Comparison of ENCODE assay signal across 16 cellular contexts in the genomic region with DNA sequence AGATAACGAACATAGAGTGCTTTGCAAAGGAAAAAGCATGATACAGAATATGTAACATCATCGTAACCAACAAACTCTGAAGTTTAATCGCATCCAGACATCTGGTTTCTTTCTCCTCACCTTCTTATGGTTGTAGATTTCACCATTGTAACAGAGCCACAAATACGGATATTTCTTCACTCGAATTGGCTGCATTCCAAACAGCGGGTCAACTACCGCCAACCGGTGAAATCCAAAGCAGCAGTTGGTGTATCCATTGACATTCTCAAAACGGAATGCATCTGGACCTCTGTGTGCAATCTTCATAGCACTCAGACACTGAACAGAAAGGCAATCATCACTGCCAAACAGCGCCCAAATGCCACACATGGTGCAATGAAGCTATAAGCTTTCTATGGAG. TPM values are rescaled to one million over a fixed set of nuclear protein-coding genes. Genes with fewer than 3 reads are reported as not detected.
DNase-seq lines count a peak whose midpoint lies in the region; ATAC-seq and TF ChIP-seq lines count a peak whose summit lies in the region.
"Had no signal": no experiment of that assay in that cellular context is flagged by ENCODE, and none has a peak within 500 bp of the region (broad histone marks: within the 10 kb centered on the region; RNA-seq: fewer than 3 reads in every experiment).

No MANE protein-coding gene starts in this region.

- H3K79me2 ChIP-seq in smooth muscle cell (ENCODE audit: low read depth): peaks cover 32% of the 10 kb centered on the region

- no peak overlapping the region for H3K27ac ChIP-seq in smooth muscle cell (ENCODE audit: low read depth)

- H3K27ac Mint-ChIP-seq in activated T-helper 17 cell treated with anti-CD3 and anti-CD28 coated beads, Interleukin-2, amount 50 U/mL, for 72 hours: no peak overlapping the region
- H3K27ac Mint-ChIP-seq: B cell; CD4-positive, alpha-beta T cell had no signal

- H3K4me3 ChIP-seq in fibroblast of mammary gland (ENCODE audit: control insufficient read depth, low read depth, low read length) (no peak overlapping the region), smooth muscle cell (no peak overlapping the region)

- 92% methylated on average over 10 of the region's 10 CpGs for WGBS in smooth muscle cell (ENCODE audit: low lambda C conversion rate)

- no peaks in the 10 kb centered on the region for H3K9me3 Mint-ChIP-seq in activated T-helper 17 cell treated with anti-CD3 and anti-CD28 coated beads, Interleukin-2, amount 50 U/mL, for 72 hours
- H3K9me3 Mint-ChIP-seq: CD4-positive, alpha-beta T cell had no signal

- no peaks in the 10 kb centered on the region for H3K9me3 ChIP-seq in smooth muscle cell (replicated peaks; ENCODE audit: low read depth)

- peak; percentile 33 for DNase-seq in SKM-1 treated with dmso at 0.1 percent for 144 hours (lab: John Stamatoyannopoulos, UW; ENCODE audit: unreplicated experiment)
- no peak for DNase-seq in SKM-1 (lab: John Stamatoyannopoulos, UW; ENCODE audit: unreplicated experiment)
- peak; percentile 33 for DNase-seq in NCI-H2227 treated with DMSO at 0.1 percent for 48 hours (lab: John Stamatoyannopoulos, UW)
- peak; percentile 31 for DNase-seq in fibroblast of mammary gland (ENCODE audit: low read depth)
- no peak for DNase-seq in effector CD4-positive, alpha-beta T cell
- DNase-seq in smooth muscle cell (lab: John Stamatoyannopoulos, UW; ENCODE audit: unreplicated experiment): no peak
- DNase-seq: Calu3; CD4-positive, alpha-beta T cell; DND-41; IMR-90; MV-4-11; NCI-H1436; NCI-H2081 treated with DMSO at 0.1 percent for 48 hours; SHP77 had no signal

- peaks cover 60% of the 10 kb centered on the region for H3K36me3 Mint-ChIP-seq in activated T-helper 17 cell treated with anti-CD3 and anti-CD28 coated beads, Interleukin-2, amount 50 U/mL, for 72 hours (ENCODE audit: low read depth)

- no peak for ATAC-seq in activated T-helper 17 cell treated with anti-CD3 and anti-CD28 coated beads, Interleukin-2, amount 50 U/mL, for 72 hours (replicated peaks)

- no peak overlapping the region for H3K9ac ChIP-seq in smooth muscle cell (ENCODE audit: low read depth)

- H3K4me1 Mint-ChIP-seq in activated T-helper 17 cell treated with anti-CD3 and anti-CD28 coated beads, Interleukin-2, amount 50 U/mL, for 72 hours: peaks cover 4% of the 10 kb centered on the region

- H3K27me3 Mint-ChIP-seq in activated T-helper 17 cell treated with anti-CD3 and anti-CD28 coated beads, Interleukin-2, amount 50 U/mL, for 72 hours: no peaks in the 10 kb centered on the region
- H3K27me3 Mint-ChIP-seq: B cell; CD4-positive, alpha-beta T cell had no signal

- H3F3A ChIP-seq in smooth muscle cell (ENCODE audit: low read depth): no peaks in the 10 kb centered on the region

- TF ChIP-seq CTCF in fibroblast of mammary gland (conservative IDR thresholded peaks at IDR 0.05; ENCODE audit: control insufficient read depth, insufficient read depth, low read depth, low read length) (no peak), smooth muscle cell (IDR thresholded peaks at IDR 0.05; ENCODE audit: borderline replicate concordance, insufficient read depth, poor library complexity, severe bottlenecking) (no peak)

- H3K4me2 ChIP-seq in smooth muscle cell: no peak overlapping the region

- H4K20me1 ChIP-seq in smooth muscle cell (ENCODE audit: low read depth): peaks cover 8% of the 10 kb centered on the region

- no peak overlapping the region for H3K4me3 Mint-ChIP-seq in activated T-helper 17 cell treated with anti-CD3 and anti-CD28 coated beads, Interleukin-2, amount 50 U/mL, for 72 hours
- H3K4me3 Mint-ChIP-seq: B cell; CD4-positive, alpha-beta T cell had no signal

- H3K36me3 ChIP-seq in smooth muscle cell (ENCODE audit: low read depth): peaks cover 3% of the 10 kb centered on the region

- H3K4me1 ChIP-seq in smooth muscle cell (ENCODE audit: low read depth): peaks cover 8% of the 10 kb centered on the region

- no peaks in the 10 kb centered on the region for H3K27me3 ChIP-seq in smooth muscle cell (ENCODE audit: low read depth)

- no peak overlapping the region for H2AFZ ChIP-seq in smooth muscle cell (ENCODE audit: low read depth)

RNA-seq across cellular contexts. Expression of gene ASNS, which starts 3.4 kb away (rescaled TPM):
- total RNA-seq in smooth muscle cell: 62.6 and 68.8 TPM in 2 replicates
- 56.7 and 63.7 TPM in 2 replicates for polyA plus RNA-seq in smooth muscle cell
- total RNA-seq in activated T-helper 17 cell treated with anti-CD3 and anti-CD28 coated beads, Interleukin-2, amount 50 U/mL, for 72 hours: 10 to 100 TPM; 61.5 to 88.5 TPM

Comparison
In these comparisons a context has a peak if more than half of its experiments do, and no peak if none do; other contexts are left out.
1. DNase-seq: peak in SKM-1 treated with dmso at 0.1 percent for 144 hours (single experiment), NCI-H2227 treated with DMSO at 0.1 percent for 48 hours (single experiment) and fibroblast of mammary gland (single experiment); none in SKM-1 (single experiment), effector CD4-positive, alpha-beta T cell (single experiment) and smooth muscle cell (single experiment).